ENCODE assay signal across 8 cellular contexts in genomic region chr12:66776974-66777373, GRCh38.
A peak's percentile ranks its signal among the peaks of the same experiment; 100 is the strongest.
DNase-seq lines count a peak whose midpoint lies in the region; ATAC-seq lines count a peak whose summit lies in the region.

No MANE protein-coding gene starts in this region.

- H3K27me3 ChIP-seq in effector memory CD4-positive, alpha-beta T cell (replicated peaks; ENCODE audit: control insufficient read depth, insufficient read depth, low read length, poor library complexity, severe bottlenecking), result no peaks in the 10 kb centered on the region

- H3K27ac ChIP-seq in effector memory CD4-positive, alpha-beta T cell (ENCODE audit: insufficient read depth, low read length, poor library complexity, severe bottlenecking), result no peak overlapping the region

- no peak overlapping the region for H3K4me3 ChIP-seq in effector memory CD4-positive, alpha-beta T cell (ENCODE audit: insufficient read depth, low read depth, low read length, poor library complexity, severe bottlenecking)

- no peaks in the 10 kb centered on the region for H3K9me3 ChIP-seq in effector memory CD4-positive, alpha-beta T cell (ENCODE audit: control insufficient read depth, low read length)

- DNase-seq in GM19240 (ENCODE audit: insufficient read length, low spot score) (peak; percentile 10), activated T-cell treated with anti-CD3 and anti-CD28 coated beads for 24 hours (ENCODE audit: low read depth) (peak; percentile 22), medulla oblongata (ENCODE audit: extremely low spot score) (no peak), posterior cingulate gyrus (no peak), HuH-7.5 (ENCODE audit: low spot score) (no peak)
- peak; percentile 43 to 47 for DNase-seq in stimulated activated CD8-positive, alpha-beta memory T cell treated with anti-CD3 and anti-CD28 coated beads, Interleukin-15, amount 100 ng/mL, for 48 hours (ENCODE audit: low read depth in 2 of 2)
- no peak for DNase-seq in effector memory CD4-positive, alpha-beta T cell

- ATAC-seq in HG02973 (IDR thresholded peaks at IDR 0.05; ENCODE audit: unreplicated experiment), result peak; percentile 96

- intact Hi-C loops in posterior cingulate gyrus (cut with DNase I), result no loop called here

- H3K36me3 ChIP-seq in effector memory CD4-positive, alpha-beta T cell (ENCODE audit: control insufficient read depth, insufficient read depth, low read length), result no peaks in the 10 kb centered on the region

- H3K4me1 ChIP-seq in effector memory CD4-positive, alpha-beta T cell (ENCODE audit: control insufficient read depth, insufficient read depth, low read length, poor library complexity, severe bottlenecking), result no peaks in the 10 kb centered on the region

Comparison
In these comparisons a context has a peak if more than half of its experiments do, and no peak if none do; other contexts are left out.
1. DNase-seq: peak in GM19240 (single experiment), activated T-cell treated with anti-CD3 and anti-CD28 coated beads for 24 hours (single experiment) and stimulated activated CD8-positive, alpha-beta memory T cell treated with anti-CD3 and anti-CD28 coated beads, Interleukin-15, amount 100 ng/mL, for 48 hours (2 of 2); none in medulla oblongata (single experiment), posterior cingulate gyrus (0 of 10), HuH-7.5 (single experiment) and effector memory CD4-positive, alpha-beta T cell (0 of 3).